8 cellular contexts compared by ENCODE assay signal in the genomic region with DNA sequence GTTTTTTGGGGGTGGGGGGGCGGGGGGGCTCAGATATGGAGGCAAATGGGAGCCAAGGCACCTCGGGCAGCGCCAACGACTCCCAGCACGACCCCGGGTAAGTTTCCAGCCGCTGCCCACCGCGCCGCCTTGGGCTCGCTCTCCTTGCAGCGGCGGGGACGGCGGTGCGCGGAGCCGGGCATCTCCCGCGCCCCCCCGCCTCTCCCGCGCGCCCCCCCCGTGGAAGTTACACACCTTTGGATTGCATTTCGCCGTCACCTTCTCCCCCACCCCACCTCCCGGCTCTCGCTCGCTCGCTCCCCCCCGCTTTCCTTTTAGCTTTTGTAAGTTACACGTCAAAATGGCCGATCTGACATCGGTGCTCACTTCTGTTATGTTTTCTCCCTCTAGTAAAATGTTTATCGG. TPM values are rescaled to one million over a fixed set of nuclear protein-coding genes. Genes with fewer than 3 reads are reported as not detected.
DNase-seq lines count a peak whose midpoint lies in the region; ATAC-seq and TF ChIP-seq lines count a peak whose summit lies in the region.

No MANE protein-coding gene starts in this region.

- no peak overlapping the region for H2BK15ac ChIP-seq in H9 (ENCODE audit: low read depth, low read length)

- no peaks in the 10 kb centered on the region for H3K9me3 Mint-ChIP-seq in CD8-positive, alpha-beta T cell
- no peaks in the 10 kb centered on the region; a peak in 1 of 5 replicates for H3K9me3 Mint-ChIP-seq in H9

- H3K9ac ChIP-seq in H9 (ENCODE audit: extremely low read depth, insufficient read length, low read length) (peak overlapping the region; percentile 20), OCI-LY3 (ENCODE audit: low read length) (peak overlapping the region; percentile 74)

- H3K79me2 ChIP-seq in H9 (ENCODE audit: insufficient read depth, low read length) (no peaks in the 10 kb centered on the region), OCI-LY3 (ENCODE audit: low read length) (peaks cover 24% of the 10 kb centered on the region)

- H3K4me1 Mint-ChIP-seq in CD8-positive, alpha-beta T cell (ENCODE audit: low read depth): peaks cover 55% of the 10 kb centered on the region
- peaks cover 51 to 65% of the 10 kb centered on the region in 2 experiments for H3K4me1 Mint-ChIP-seq in H9

- peak overlapping the region; percentile 73 for H3K4me3 ChIP-seq in CD8-positive, alpha-beta T cell (ENCODE audit: low read depth, low read length)
- H3K4me3 ChIP-seq in OCI-LY3 (ENCODE audit: low read length): peak overlapping the region; percentile 80
- peak overlapping the region; percentile 92 to 97 for H3K4me3 ChIP-seq in right atrium auricular region
- H3K4me3 ChIP-seq in skeletal muscle cell (ENCODE audit: low read depth, low read length): peak overlapping the region; percentile 64

- peak overlapping the region; percentile 73 for H3K4me2 ChIP-seq in H9 (ENCODE audit: insufficient read depth, insufficient read length, low read length)
- peak overlapping the region; percentile 70 for H3K4me2 ChIP-seq in OCI-LY3 (ENCODE audit: low read length)

- peak overlapping the region; percentile 93 for H3K27ac Mint-ChIP-seq in CD8-positive, alpha-beta T cell
- peak overlapping the region in 1 of 3 experiments; percentile 95; a peak in 3 of 7 replicates for H3K27ac Mint-ChIP-seq in H9

- no peak overlapping the region for H4K5ac ChIP-seq in H9 (ENCODE audit: insufficient read length, low read depth, low read length)

- no peaks in the 10 kb centered on the region for H4K20me1 ChIP-seq in H9 (ENCODE audit: control insufficient read depth, insufficient read depth, insufficient read length)
- peaks cover 4% of the 10 kb centered on the region; the same call in 1 of the 2 replicates for H4K20me1 ChIP-seq in OCI-LY3 (ENCODE audit: insufficient read depth, low read length)

- DNase-seq in CD8-positive, alpha-beta T cell: peak in 6 of 7 experiments; percentile 16 to 72 (median 52)
- DNase-seq in H9 (no peak), right atrium auricular region (ENCODE audit: low spot score) (no peak), skeletal muscle cell (ENCODE audit: low read depth) (no peak), mesenteric fat pad (ENCODE audit: low spot score) (no peak), mucosa of gallbladder (ENCODE audit: low spot score) (no peak)
- peak; percentile 13 for DNase-seq in activated naive CD8-positive, alpha-beta T cell treated with anti-CD3 and anti-CD28 coated beads, Interleukin-2, amount 50 U/mL, for 16 hours (ENCODE audit: low read depth, low spot score)

- H2BK120ac ChIP-seq in H9 (ENCODE audit: low read depth, low read length, poor library complexity, severe bottlenecking): no peak overlapping the region

- ATAC-seq in CD8-positive, alpha-beta T cell: peak; percentile 21

- H3K36me3 Mint-ChIP-seq in CD8-positive, alpha-beta T cell: peaks cover 38% of the 10 kb centered on the region
- peaks cover 9 to 23% (median 16%) of the 10 kb centered on the region in 3 experiments; a peak in 6 of 7 replicates for H3K36me3 Mint-ChIP-seq in H9 (ENCODE audit: insufficient read depth in 1 of 3, low read depth in 3 of 3)

- no peak overlapping the region for H2BK12ac ChIP-seq in H9 (ENCODE audit: insufficient read length, low read depth, low read length)

- no peak overlapping the region for H3K4ac ChIP-seq in H9 (ENCODE audit: low read depth, low read length)

- no peak overlapping the region for H3K23ac ChIP-seq in H9 (ENCODE audit: insufficient read length, low read depth, low read length)

- no peaks in the 10 kb centered on the region for H3K79me1 ChIP-seq in H9 (ENCODE audit: insufficient read depth, low read depth, low read length, poor library complexity, severe bottlenecking)

- no peak overlapping the region for H3T11ph ChIP-seq in H9 (ENCODE audit: low read length)

- H3K27me3 ChIP-seq in CD8-positive, alpha-beta T cell (ENCODE audit: insufficient read depth, low read length): no peaks in the 10 kb centered on the region
- H3K27me3 ChIP-seq in H9 (ENCODE audit: insufficient read depth, low read length): peaks cover 3% of the 10 kb centered on the region
- H3K27me3 ChIP-seq in OCI-LY3 (ENCODE audit: low read depth, low read length): no peaks in the 10 kb centered on the region
- no peaks in the 10 kb centered on the region for H3K27me3 ChIP-seq in right atrium auricular region

- intact Hi-C loops in CD8-positive, alpha-beta T cell (cut with DNase I, micrococcal nuclease): loop anchor here (1.0 to 10.0 kb wide), 20 partner anchors 13 to 1966 kb away; a partner anchor contains a TSS

- CTCF ChIA-PET in CD8-positive, alpha-beta T cell (lab: Charles Lee): interaction anchor here (2.3 to 11.0 kb wide), 2 partner anchors 14 to 415 kb away, joined by 6 to 93 read pairs; no protein-coding TSS in a partner anchor

- H2AK5ac ChIP-seq in H9 (ENCODE audit: insufficient read length, low read length): no peak overlapping the region

- H3K27ac ChIP-seq in CD8-positive, alpha-beta T cell (ENCODE audit: low read depth, low read length): peak overlapping the region; percentile 58
- H3K27ac ChIP-seq in H9 (ENCODE audit: insufficient read length, low read depth, low read length) (no peak overlapping the region), OCI-LY3 (ENCODE audit: low read length) (peak overlapping the region; percentile 45), right atrium auricular region (peak overlapping the region; percentile 98)

- peak overlapping the region; percentile 92 for H3K4me3 Mint-ChIP-seq in CD8-positive, alpha-beta T cell
- H3K4me3 Mint-ChIP-seq in H9: peak overlapping the region; percentile 81 to 89

- WGBS in H9 (ENCODE audit: extremely low coverage, insufficient read length, low lambda C conversion rate): no CpG with 5 or more reads among the region's 36 CpGs

- peak overlapping the region; percentile 62 for H3K14ac ChIP-seq in H9 (ENCODE audit: insufficient read depth, low read length)

- H3K4me1 ChIP-seq in CD8-positive, alpha-beta T cell (ENCODE audit: insufficient read depth, low read length): peaks cover 44% of the 10 kb centered on the region
- H3K4me1 ChIP-seq in H9 (ENCODE audit: insufficient read depth, low read length) (peaks cover 15% of the 10 kb centered on the region), OCI-LY3 (ENCODE audit: low read length) (peaks cover 18% of the 10 kb centered on the region), right atrium auricular region (peaks cover 0 to 31% of the 10 kb centered on the region in 2 donors)

- H3K36me3 ChIP-seq in CD8-positive, alpha-beta T cell (ENCODE audit: insufficient read depth, low read length): no peaks in the 10 kb centered on the region
- H3K36me3 ChIP-seq in OCI-LY3 (replicated peaks; ENCODE audit: low read depth, low read length) (peaks cover 27% of the 10 kb centered on the region), right atrium auricular region (no peaks in the 10 kb centered on the region)

- no peak overlapping the region for H4K8ac ChIP-seq in H9 (replicated peaks; ENCODE audit: insufficient read length, low read depth, low read length)

- no peak overlapping the region for H2BK5ac ChIP-seq in H9 (ENCODE audit: insufficient read length, low read length)

- no peak for TF ChIP-seq CTCF in CD8-positive, alpha-beta T cell (IDR thresholded peaks at IDR 0.05)
- no peak for TF ChIP-seq CTCF in H9 (conservative IDR thresholded peaks at IDR 0.05)
- TF ChIP-seq CTCF in OCI-LY3 (IDR thresholded peaks at IDR 0.05; ENCODE audit: low read depth, low read length): no peak
- TF ChIP-seq CTCF in right atrium auricular region (IDR thresholded peaks at IDR 0.05): no peak

- peaks cover 21% of the 10 kb centered on the region for H3K23me2 ChIP-seq in H9 (ENCODE audit: insufficient read length, low read depth, low read length, poor library complexity, severe bottlenecking)

- H2BK20ac ChIP-seq in H9 (ENCODE audit: low read depth, low read length, poor library complexity, severe bottlenecking): no peak overlapping the region

- H3K9me3 ChIP-seq in CD8-positive, alpha-beta T cell (ENCODE audit: low read length): no peaks in the 10 kb centered on the region
- no peaks in the 10 kb centered on the region for H3K9me3 ChIP-seq in H9 (ENCODE audit: control insufficient read depth, low read depth, low read length)
- H3K9me3 ChIP-seq in OCI-LY3 (ENCODE audit: insufficient read depth, low read length): no peaks in the 10 kb centered on the region; the same call in 1 of the 2 replicates
- no peaks in the 10 kb centered on the region for H3K9me3 ChIP-seq in right atrium auricular region

- H4K91ac ChIP-seq in H9 (ENCODE audit: insufficient read length, low read depth, low read length): no peak overlapping the region

- H3K18ac ChIP-seq in H9 (ENCODE audit: insufficient read length, low read depth, low read length): peak overlapping the region; percentile 56

- no peaks in the 10 kb centered on the region for H3K27me3 Mint-ChIP-seq in CD8-positive, alpha-beta T cell (ENCODE audit: low read depth)
- H3K27me3 Mint-ChIP-seq in H9 (ENCODE audit: low read depth): peaks cover 26% of the 10 kb centered on the region

- H2AFZ ChIP-seq in H9 (ENCODE audit: low read length) (no peak overlapping the region), OCI-LY3 (ENCODE audit: low read depth, low read length) (peak overlapping the region; percentile 36; the same call in 1 of the 2 replicates)

- no peak overlapping the region for H3K56ac ChIP-seq in H9 (ENCODE audit: insufficient read length, low read depth, low read length)

- POLR2A ChIA-PET in CD8-positive, alpha-beta T cell (lab: Charles Lee): interaction anchor here (0.7 to 1.1 kb wide), 2 partner anchors 24 to 604 kb away, joined by 3 to 4 read pairs; no protein-coding TSS in a partner anchor

RNA-seq across cellular contexts. Expression of a gene that starts 0.4 kb away (rescaled TPM):
- 100 to 1,000 TPM; 130 to 135 TPM for total RNA-seq in CD8-positive, alpha-beta T cell
- total RNA-seq in H9 (2021): 82.6 and 98.5 TPM in 2 replicates
- 10 to 100 TPM; 30.1 to 41.1 TPM for total RNA-seq in right atrium auricular region
- total RNA-seq in mesenteric fat pad: 28.0 TPM
- 133 TPM for total RNA-seq in mucosa of gallbladder

Comparison
In these comparisons a context has a peak if more than half of its experiments do, and no peak if none do; other contexts are left out.
1. DNase-seq: peak in CD8-positive, alpha-beta T cell (6 of 7) and activated naive CD8-positive, alpha-beta T cell treated with anti-CD3 and anti-CD28 coated beads, Interleukin-2, amount 50 U/mL, for 16 hours (single experiment); none in H9 (single experiment), right atrium auricular region (single experiment), skeletal muscle cell (single experiment), mesenteric fat pad (single experiment) and mucosa of gallbladder (single experiment).
2. Peak in every context shown above with its lines, with median percentiles within 50 percentile points of each other: H3K4me3 ChIP-seq.